In genomic region chrX:70621743-70622142, GRCh38 we compare ENCODE assay signal across 24 cellular contexts.
"Had no signal": no experiment of that assay in that cellular context is flagged by ENCODE, and none has a peak within 500 bp of the region (broad histone marks: within the 10 kb centered on the region; RNA-seq: fewer than 3 reads in every experiment).

No MANE protein-coding gene starts in this region.

- H3K36me3 ChIP-seq: colonic mucosa, esophagus muscularis mucosa, esophagus squamous epithelium, gastrocnemius medialis, gastroesophageal sphincter, heart left ventricle, heart right ventricle had no signal

- ATAC-seq: effector memory CD8-positive, alpha-beta T cell; esophagus mucosa; foreskin keratinocyte; gastrocnemius medialis; gastroesophageal sphincter; heart left ventricle; heart right ventricle had no signal

- H3K4me3 ChIP-seq: colonic mucosa, coronary artery, dorsolateral prefrontal cortex, esophagus muscularis mucosa, esophagus squamous epithelium, gastrocnemius medialis, gastroesophageal sphincter, heart left ventricle, heart right ventricle had no signal

- H3K4me1 ChIP-seq: colonic mucosa, esophagus muscularis mucosa, esophagus squamous epithelium, foreskin keratinocyte, gastrocnemius medialis, gastroesophageal sphincter, heart left ventricle, heart right ventricle had no signal

- H3K9me3 ChIP-seq: colonic mucosa, esophagus muscularis mucosa, esophagus squamous epithelium, gastrocnemius medialis, gastroesophageal sphincter, heart left ventricle, heart right ventricle had no signal

- H3K27me3 ChIP-seq: colonic mucosa, esophagus squamous epithelium, foreskin keratinocyte, gastrocnemius medialis, gastroesophageal sphincter had no signal

- DNase-seq: colonic mucosa; cortex of kidney; dermis blood vessel endothelial cell; dorsolateral prefrontal cortex; effector CD4-positive, alpha-beta T cell; effector CD8-positive, alpha-beta T cell; effector memory CD4-positive, alpha-beta T cell; effector memory CD8-positive, alpha-beta T cell; endodermal cell; erythroblast; esophagus squamous epithelium; foreskin fibroblast; foreskin keratinocyte; foreskin melanocyte; gastrocnemius medialis; glutamatergic neuron; head of caudate nucleus; heart left ventricle; heart right ventricle had no signal

- H3K27ac ChIP-seq: colonic mucosa, coronary artery, dorsolateral prefrontal cortex, epithelial cell of prostate, esophagus muscularis mucosa, esophagus squamous epithelium, foreskin keratinocyte, gastrocnemius medialis, gastroesophageal sphincter, heart left ventricle, heart right ventricle had no signal
